1 cellular context compared by ENCODE assay signal in genomic region chr17:55742272-55743102, GRCh38.
TF ChIP-seq lines count a peak whose summit lies in the region.

No MANE protein-coding gene starts in this region.

TF ChIP-seq in K562, 482 proteins besides CTCF, POLR2A, EP300 and RAD21 (continued from another document and continues in another):
- TF ChIP-seq, protein P1, sequence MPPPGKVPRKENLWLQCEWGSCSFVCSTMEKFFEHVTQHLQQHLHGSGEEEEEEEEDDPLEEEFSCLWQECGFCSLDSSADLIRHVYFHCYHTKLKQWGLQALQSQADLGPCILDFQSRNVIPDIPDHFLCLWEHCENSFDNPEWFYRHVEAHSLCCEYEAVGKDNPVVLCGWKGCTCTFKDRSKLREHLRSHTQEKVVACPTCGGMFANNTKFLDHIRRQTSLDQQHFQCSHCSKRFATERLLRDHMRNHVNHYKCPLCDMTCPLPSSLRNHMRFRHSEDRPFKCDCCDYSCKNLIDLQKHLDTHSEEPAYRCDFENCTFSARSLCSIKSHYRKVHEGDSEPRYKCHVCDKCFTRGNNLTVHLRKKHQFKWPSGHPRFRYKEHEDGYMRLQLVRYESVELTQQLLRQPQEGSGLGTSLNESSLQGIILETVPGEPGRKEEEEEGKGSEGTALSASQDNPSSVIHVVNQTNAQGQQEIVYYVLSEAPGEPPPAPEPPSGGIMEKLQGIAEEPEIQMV (tag; conservative IDR thresholded peaks at IDR 0.05; ENCODE audit: low read depth): no peak
- TF ChIP-seq ZNF407 (IDR thresholded peaks at IDR 0.05; ENCODE audit: low read depth) (no peak), MXI1 (IDR thresholded peaks at IDR 0.05; ENCODE audit: low read depth, low read length) (no peak), CHD1 (IDR thresholded peaks at IDR 0.05; ENCODE audit: low read length) (no peak), MBD1 (CRISPR knock-in tag; IDR thresholded peaks at IDR 0.05) (no peak), ZFP1 (CRISPR knock-in tag; IDR thresholded peaks at IDR 0.05) (no peak), PTBP1 (IDR thresholded peaks at IDR 0.05; ENCODE audit: low read depth, low read length) (no peak), ZNF124 (CRISPR knock-in tag; IDR thresholded peaks at IDR 0.05) (no peak), MAFF (IDR thresholded peaks at IDR 0.05; ENCODE audit: low read length) (peak; percentile 27; the same call in 1 of the 2 replicates), EGR1 (conservative IDR thresholded peaks at IDR 0.05) (no peak), HNRNPK (IDR thresholded peaks at IDR 0.05; ENCODE audit: low read depth, low read length, poor library complexity, severe bottlenecking) (no peak), NFYB (IDR thresholded peaks at IDR 0.05; ENCODE audit: extremely low read depth, insufficient read length) (no peak), HIVEP1 (CRISPR knock-in tag; IDR thresholded peaks at IDR 0.05) (no peak), PBX2 (CRISPR knock-in tag; IDR thresholded peaks at IDR 0.05; ENCODE audit: low read depth) (no peak), PBX2 (tag; conservative IDR thresholded peaks at IDR 0.05; ENCODE audit: low read depth) (no peak), NFIX (CRISPR knock-in tag; IDR thresholded peaks at IDR 0.05; ENCODE audit: low read depth) (no peak), ARID2 (IDR thresholded peaks at IDR 0.05) (peak; percentile 59), TEAD1 (CRISPR knock-in tag; IDR thresholded peaks at IDR 0.05) (no peak), STAT5A (IDR thresholded peaks at IDR 0.05; ENCODE audit: borderline replicate concordance, low read length) (no peak), CCNT2 (IDR thresholded peaks at IDR 0.05; ENCODE audit: borderline replicate concordance, extremely low read depth, insufficient read length, low read depth, low read length) (no peak), ZNF398 (CRISPR knock-in tag; IDR thresholded peaks at IDR 0.05) (no peak), RERE (CRISPR knock-in tag; IDR thresholded peaks at IDR 0.05; ENCODE audit: borderline replicate concordance) (no peak), ZNF551 (CRISPR knock-in tag; IDR thresholded peaks at IDR 0.05) (no peak)
- TF ChIP-seq, protein P2, sequence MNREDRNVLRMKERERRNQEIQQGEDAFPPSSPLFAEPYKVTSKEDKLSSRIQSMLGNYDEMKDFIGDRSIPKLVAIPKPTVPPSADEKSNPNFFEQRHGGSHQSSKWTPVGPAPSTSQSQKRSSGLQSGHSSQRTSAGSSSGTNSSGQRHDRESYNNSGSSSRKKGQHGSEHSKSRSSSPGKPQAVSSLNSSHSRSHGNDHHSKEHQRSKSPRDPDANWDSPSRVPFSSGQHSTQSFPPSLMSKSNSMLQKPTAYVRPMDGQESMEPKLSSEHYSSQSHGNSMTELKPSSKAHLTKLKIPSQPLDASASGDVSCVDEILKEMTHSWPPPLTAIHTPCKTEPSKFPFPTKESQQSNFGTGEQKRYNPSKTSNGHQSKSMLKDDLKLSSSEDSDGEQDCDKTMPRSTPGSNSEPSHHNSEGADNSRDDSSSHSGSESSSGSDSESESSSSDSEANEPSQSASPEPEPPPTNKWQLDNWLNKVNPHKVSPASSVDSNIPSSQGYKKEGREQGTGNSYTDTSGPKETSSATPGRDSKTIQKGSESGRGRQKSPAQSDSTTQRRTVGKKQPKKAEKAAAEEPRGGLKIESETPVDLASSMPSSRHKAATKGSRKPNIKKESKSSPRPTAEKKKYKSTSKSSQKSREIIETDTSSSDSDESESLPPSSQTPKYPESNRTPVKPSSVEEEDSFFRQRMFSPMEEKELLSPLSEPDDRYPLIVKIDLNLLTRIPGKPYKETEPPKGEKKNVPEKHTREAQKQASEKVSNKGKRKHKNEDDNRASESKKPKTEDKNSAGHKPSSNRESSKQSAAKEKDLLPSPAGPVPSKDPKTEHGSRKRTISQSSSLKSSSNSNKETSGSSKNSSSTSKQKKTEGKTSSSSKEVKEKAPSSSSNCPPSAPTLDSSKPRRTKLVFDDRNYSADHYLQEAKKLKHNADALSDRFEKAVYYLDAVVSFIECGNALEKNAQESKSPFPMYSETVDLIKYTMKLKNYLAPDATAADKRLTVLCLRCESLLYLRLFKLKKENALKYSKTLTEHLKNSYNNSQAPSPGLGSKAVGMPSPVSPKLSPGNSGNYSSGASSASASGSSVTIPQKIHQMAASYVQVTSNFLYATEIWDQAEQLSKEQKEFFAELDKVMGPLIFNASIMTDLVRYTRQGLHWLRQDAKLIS (CRISPR knock-in tag; IDR thresholded peaks at IDR 0.05): no peak
